ENCODE assay signal across 8 cellular contexts in genomic region chr12:124545508-124546418, GRCh38. TPM values are rescaled to one million over a fixed set of nuclear protein-coding genes. Genes with fewer than 3 reads are reported as not detected.
A peak's percentile ranks its signal among the peaks of the same experiment; 100 is the strongest.
DNase-seq lines count a peak whose midpoint lies in the region; ATAC-seq, FAIRE-seq and TF ChIP-seq lines count a peak whose summit lies in the region.

No MANE protein-coding gene starts in this region.

- DNase-seq in GM12892 (ENCODE audit: insufficient read length) (peak; percentile 83), smooth muscle cell (lab: John Stamatoyannopoulos, UW; ENCODE audit: unreplicated experiment) (peak; percentile 25), SW480 (ENCODE audit: low spot score) (no peak), foreskin melanocyte (no peak), NCI-H2029 treated with DMSO at 0.1 percent for 48 hours (lab: John Stamatoyannopoulos, UW) (no peak)
- peak; percentile 65 for DNase-seq in activated naive CD8-positive, alpha-beta T cell treated with anti-CD3 and anti-CD28 coated beads, Interleukin-2, amount 50 U/mL, for 24 hours

- TF ChIP-seq RAD21 in Ishikawa (IDR thresholded peaks at IDR 0.05; ENCODE audit: low read depth), result no peak

- no peaks in the 10 kb centered on the region for H3K27me3 ChIP-seq in smooth muscle cell (ENCODE audit: low read depth)

- peaks cover 72% of the 10 kb centered on the region for H3K4me1 Mint-ChIP-seq in activated naive CD8-positive, alpha-beta T cell treated with anti-CD3 and anti-CD28 coated beads, Interleukin-2, amount 50 U/mL, for 24 hours

- H3F3A ChIP-seq in smooth muscle cell (ENCODE audit: low read depth), result peaks cover 12% of the 10 kb centered on the region

- peaks cover 43% of the 10 kb centered on the region for H3K4me1 ChIP-seq in smooth muscle cell (ENCODE audit: low read depth)

- TF ChIP-seq POLR2A in GM12892 (IDR thresholded peaks at IDR 0.05; ENCODE audit: low read depth, low read length), result no peak

- no peak for TF ChIP-seq EP300 in Ishikawa (IDR thresholded peaks at IDR 0.05; ENCODE audit: borderline replicate concordance)

- H3K9me3 ChIP-seq in smooth muscle cell (replicated peaks; ENCODE audit: low read depth), result no peaks in the 10 kb centered on the region

- H3K9me3 Mint-ChIP-seq in activated naive CD8-positive, alpha-beta T cell treated with anti-CD3 and anti-CD28 coated beads, Interleukin-2, amount 50 U/mL, for 24 hours, result no peaks in the 10 kb centered on the region

- peak overlapping the region; percentile 97 for H3K27ac ChIP-seq in smooth muscle cell (ENCODE audit: low read depth)

- H3K4me2 ChIP-seq in smooth muscle cell, result peak overlapping the region; percentile 36

- TF ChIP-seq CTCF in smooth muscle cell (IDR thresholded peaks at IDR 0.05; ENCODE audit: borderline replicate concordance, insufficient read depth, poor library complexity, severe bottlenecking), result no peak

- peaks cover 82% of the 10 kb centered on the region for H3K79me2 ChIP-seq in smooth muscle cell (ENCODE audit: low read depth)

- no peaks in the 10 kb centered on the region for H3K36me3 Mint-ChIP-seq in activated naive CD8-positive, alpha-beta T cell treated with anti-CD3 and anti-CD28 coated beads, Interleukin-2, amount 50 U/mL, for 24 hours (ENCODE audit: low read depth)

- ATAC-seq in GM21737 (IDR thresholded peaks at IDR 0.05; ENCODE audit: unreplicated experiment), result peak; percentile 78
- peak; percentile 82 for ATAC-seq in activated naive CD8-positive, alpha-beta T cell treated with anti-CD3 and anti-CD28 coated beads, Interleukin-2, amount 50 U/mL, for 24 hours

- no peak overlapping the region for H3K4me3 Mint-ChIP-seq in activated naive CD8-positive, alpha-beta T cell treated with anti-CD3 and anti-CD28 coated beads, Interleukin-2, amount 50 U/mL, for 24 hours

- H3K36me3 ChIP-seq in smooth muscle cell (ENCODE audit: low read depth), result no peaks in the 10 kb centered on the region

- no peak overlapping the region for H3K27ac Mint-ChIP-seq in activated naive CD8-positive, alpha-beta T cell treated with anti-CD3 and anti-CD28 coated beads, Interleukin-2, amount 50 U/mL, for 24 hours

- no peak overlapping the region for H2AFZ ChIP-seq in smooth muscle cell (ENCODE audit: low read depth)

- H3K27me3 Mint-ChIP-seq in activated naive CD8-positive, alpha-beta T cell treated with anti-CD3 and anti-CD28 coated beads, Interleukin-2, amount 50 U/mL, for 24 hours, result no peaks in the 10 kb centered on the region

- peaks cover 90% of the 10 kb centered on the region for H4K20me1 ChIP-seq in smooth muscle cell (ENCODE audit: low read depth)

- peak overlapping the region; percentile 63 for H3K9ac ChIP-seq in smooth muscle cell (ENCODE audit: low read depth)

- peak; percentile 99 for FAIRE-seq in GM12892 (lab: Jason Lieb, UNC)

- WGBS in smooth muscle cell (ENCODE audit: low lambda C conversion rate), result 50% methylated on average over 26 of the region's 26 CpGs

- H3K4me3 ChIP-seq in smooth muscle cell, result no peak overlapping the region

TF ChIP-seq in Ishikawa, 13 proteins besides CTCF, POLR2A, EP300 and RAD21:
- TF ChIP-seq MAX (IDR thresholded peaks at IDR 0.05) (no peak), FOXM1 (IDR thresholded peaks at IDR 0.05; ENCODE audit: borderline replicate concordance, low read depth) (no peak), TAF1 (IDR thresholded peaks at IDR 0.05; ENCODE audit: low read depth) (no peak), NFIC (IDR thresholded peaks at IDR 0.05) (no peak), TCF12 (IDR thresholded peaks at IDR 0.05; ENCODE audit: low read depth) (no peak), ZBTB7A (IDR thresholded peaks at IDR 0.05; ENCODE audit: low read depth) (0 out of 2 replicates have a peak, but pooled peaks have one; percentile 10), REST (IDR thresholded peaks at IDR 0.05; ENCODE audit: low read depth) (no peak), USF1 (IDR thresholded peaks at IDR 0.05) (no peak)
TF ChIP-seq in Ishikawa: peak in this region for 1.

RNA-seq across cellular contexts. Expression of gene NCOR2, which starts 21.6 kb away (rescaled TPM):
- 27.0 TPM for polyA plus RNA-seq in GM12892 (2012; ENCODE audit: missing spikeins)
- total RNA-seq in smooth muscle cell, result 64.1 and 64.7 TPM in 2 replicates
- 164 and 169 TPM in 2 replicates for polyA plus RNA-seq in smooth muscle cell

Comparison
In these comparisons a context has a peak if more than half of its experiments do, and no peak if none do; other contexts are left out.
1. DNase-seq: peak in GM12892 (single experiment), activated naive CD8-positive, alpha-beta T cell treated with anti-CD3 and anti-CD28 coated beads, Interleukin-2, amount 50 U/mL, for 24 hours (single experiment) and smooth muscle cell (single experiment); none in SW480 (single experiment), foreskin melanocyte (single experiment) and NCI-H2029 treated with DMSO at 0.1 percent for 48 hours (single experiment).